8 cellular contexts compared by ENCODE assay signal in genomic region chr16:48384982-48385271, GRCh38. TPM values are rescaled to one million over a fixed set of nuclear protein-coding genes. Genes with fewer than 3 reads are reported as not detected.
DNase-seq lines count a peak whose midpoint lies in the region; ATAC-seq and TF ChIP-seq lines count a peak whose summit lies in the region.
"Had no signal": no experiment of that assay in that cellular context is flagged by ENCODE, and none has a peak within 500 bp of the region (broad histone marks: within the 10 kb centered on the region; RNA-seq: fewer than 3 reads in every experiment).

No MANE protein-coding gene starts in this region.

- peak; percentile 44 for ATAC-seq in GM21423 (IDR thresholded peaks at IDR 0.05; ENCODE audit: unreplicated experiment)

- TF ChIP-seq CTCF in GM13977 (IDR thresholded peaks at IDR 0.05; ENCODE audit: extremely low read depth, insufficient read depth, missing control alignments) (no peak), breast epithelium (IDR thresholded peaks at IDR 0.05) (no peak), HFFc6 (IDR thresholded peaks at IDR 0.05) (no peak), glutamatergic neuron (IDR thresholded peaks at IDR 0.05; ENCODE audit: partially characterized antibody, unreplicated experiment) (no peak)

- H3K4me3 Mint-ChIP-seq in HFFc6 (no peak overlapping the region), glutamatergic neuron (ENCODE audit: unreplicated experiment) (no peak overlapping the region)

- no peak overlapping the region for H3K27ac Mint-ChIP-seq in HFFc6
- no peak overlapping the region for H3K27ac Mint-ChIP-seq in glutamatergic neuron (ENCODE audit: unreplicated experiment)

- H3K36me3 Mint-ChIP-seq in HFFc6 (ENCODE audit: low read depth) (no peaks in the 10 kb centered on the region), glutamatergic neuron (ENCODE audit: unreplicated experiment) (peaks cover 6% of the 10 kb centered on the region)
- H3K36me3 Mint-ChIP-seq: activated naive CD8-positive, alpha-beta T cell had no signal

- H3K27me3 ChIP-seq in HUES48 (ENCODE audit: control insufficient read depth, insufficient read depth, low read length) = no peaks in the 10 kb centered on the region
- no peaks in the 10 kb centered on the region for H3K27me3 ChIP-seq in breast epithelium

- DNase-seq in GM13977 (ENCODE audit: low spot score) (peak; percentile 82), breast epithelium (ENCODE audit: low spot score in 2 of 2) (no peak), lung microvascular endothelial cell (ENCODE audit: low read depth in 2 of 2) (peak; percentile 46 to 65), HFFc6 (no peak), glutamatergic neuron (no peak)

- TF ChIP-seq POLR2A in breast epithelium (IDR thresholded peaks at IDR 0.05) = no peak

- no peaks in the 10 kb centered on the region for H3K36me3 ChIP-seq in HUES48 (ENCODE audit: control insufficient read depth, insufficient read depth, low read length)
- no peaks in the 10 kb centered on the region for H3K36me3 ChIP-seq in breast epithelium

- H3K4me3 ChIP-seq in HUES48 (ENCODE audit: low read depth, low read length) (peak overlapping the region; percentile 83), breast epithelium (peak overlapping the region; percentile 91 to 93 (median 92))

- H3K9me3 Mint-ChIP-seq in HFFc6 (no peaks in the 10 kb centered on the region), glutamatergic neuron (ENCODE audit: unreplicated experiment) (peaks cover 11% of the 10 kb centered on the region)

- H3K9me3 ChIP-seq in HUES48 (ENCODE audit: control insufficient read depth, insufficient read depth, low read length) = no peaks in the 10 kb centered on the region
- no peaks in the 10 kb centered on the region for H3K9me3 ChIP-seq in breast epithelium

- H3K4me1 Mint-ChIP-seq in HFFc6 (ENCODE audit: low read depth) (peaks cover 29% of the 10 kb centered on the region), glutamatergic neuron (ENCODE audit: low read depth, unreplicated experiment) (peaks cover 9% of the 10 kb centered on the region)

- in situ Hi-C loops in GM13977 (cut with MboI; ENCODE audit: low pct_unique_long_range_greater_than_20kb, low sequenced_read_pairs, unreplicated experiment) = no loop called here

- H3K27me3 Mint-ChIP-seq in HFFc6 (ENCODE audit: insufficient read depth) (peaks cover 3% of the 10 kb centered on the region), glutamatergic neuron (ENCODE audit: unreplicated experiment) (peaks cover 14% of the 10 kb centered on the region)
- H3K27me3 Mint-ChIP-seq: activated naive CD8-positive, alpha-beta T cell had no signal

- intact Hi-C loops in breast epithelium (cut with DNase I; ENCODE audit: low total_unique reads) = no loop called here

- H3K27ac ChIP-seq in HUES48 (ENCODE audit: low read depth, low read length) = peak overlapping the region; percentile 99
- H3K27ac ChIP-seq in breast epithelium = peak overlapping the region; percentile 100

- peak overlapping the region; percentile 99 for H3K9ac ChIP-seq in HUES48 (ENCODE audit: low read depth, low read length)

- peaks cover 28% of the 10 kb centered on the region for H3K4me1 ChIP-seq in HUES48 (ENCODE audit: control insufficient read depth, insufficient read depth, low read length)
- peaks cover 0 to 11% of the 10 kb centered on the region in 2 donors for H3K4me1 ChIP-seq in breast epithelium

RNA-seq across cellular contexts. Expression of gene SIAH1, which starts 0.3 kb away (rescaled TPM):
- total RNA-seq in breast epithelium = 10 to 100 TPM; 36.2 to 45.2 (median 44.2) TPM
- total RNA-seq in lung microvascular endothelial cell = 21.6 and 33.1 TPM in 2 replicates
- total RNA-seq in HFFc6 (2021; fragmentation: NEBNext Ultra II Directional; extraction: Animal tissue kit (Norgen Biotek cat#: 25700)) = 10 to 100 TPM in 4 of 6 experiments, 1 to 10 TPM in 2; 8.8 to 11.9 (median 10.2) TPM
- 46.7 TPM for total RNA-seq in glutamatergic neuron (ENCODE audit: unreplicated experiment)

Comparison
In these comparisons a context has a peak if more than half of its experiments do, and no peak if none do; other contexts are left out.
1. DNase-seq: peak in GM13977 (single experiment) and lung microvascular endothelial cell (2 of 2); none in breast epithelium (0 of 2), HFFc6 (single experiment) and glutamatergic neuron (single experiment).